Comparison of ENCODE assay signal across 32 cellular contexts in the genomic region with DNA sequence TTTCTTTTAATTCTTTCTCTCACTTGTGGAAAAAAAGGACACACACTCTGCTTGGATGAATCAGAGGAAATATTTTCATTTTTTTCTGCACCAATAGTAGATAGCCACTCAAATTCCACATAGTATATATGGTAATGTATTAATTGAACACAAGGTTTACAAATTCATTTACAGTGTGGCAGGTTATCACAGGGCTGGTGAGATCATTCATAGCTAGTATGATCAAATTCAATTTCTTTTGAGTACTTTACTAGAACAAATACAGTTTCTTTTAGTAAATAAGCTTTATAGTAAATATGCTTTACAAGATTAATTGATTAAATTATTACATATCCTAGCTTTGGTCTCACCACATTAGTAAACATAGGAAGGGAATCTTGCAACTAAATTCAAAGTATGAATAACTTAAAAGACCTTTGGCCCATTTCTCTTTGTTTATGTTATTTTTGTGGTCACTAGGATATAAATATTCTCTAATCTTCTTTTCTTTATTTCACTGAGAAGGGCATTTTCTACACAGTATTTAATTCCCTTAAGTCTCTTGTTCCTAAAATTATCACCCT.
"Had no signal": no experiment of that assay in that cellular context is flagged by ENCODE, and none has a peak within 500 bp of the region (broad histone marks: within the 10 kb centered on the region; RNA-seq: fewer than 3 reads in every experiment).

No MANE protein-coding gene starts in this region.

- H3K27ac Mint-ChIP-seq: activated CD4-positive, alpha-beta T cell treated with anti-CD3 and anti-CD28 coated beads for 36 hours; activated CD8-positive, alpha-beta T cell treated with anti-CD3 and anti-CD28 coated beads for 36 hours; activated naive CD8-positive, alpha-beta T cell treated with anti-CD3 and anti-CD28 coated beads, Interleukin-2, amount 10 ng/mL, durations not matched to agents 7 days and 5 days; activated T-cell treated with anti-CD3 and anti-CD28 coated beads, Interleukin-2, amount 50 U/mL, for 72 hours; activated T-helper 2 cell treated with anti-CD3 and anti-CD28 coated beads, Interferon-gamma antibody, Interleukin-2, Interleukin-4, amounts not matched to agents 10 μg/mL and 5 μg/mL and 100 μg/mL, durations not matched to agents 14 hours and 24 hours and 36 hours; brain; T-cell had no signal

- H3K36me3 Mint-ChIP-seq: brain had no signal

- H3K9me3 Mint-ChIP-seq: activated CD8-positive, alpha-beta T cell treated with anti-CD3 and anti-CD28 coated beads for 36 hours; activated T-cell treated with anti-CD3 and anti-CD28 coated beads, Interleukin-2, amount 50 U/mL, for 72 hours; activated T-helper 2 cell treated with anti-CD3 and anti-CD28 coated beads, Interferon-gamma antibody, Interleukin-2, Interleukin-4, amounts not matched to agents 10 μg/mL and 5 μg/mL and 100 μg/mL, durations not matched to agents 14 hours and 24 hours and 36 hours; brain; T-cell had no signal

- H3K4me3 Mint-ChIP-seq: activated CD4-positive, alpha-beta T cell treated with anti-CD3 and anti-CD28 coated beads for 36 hours; activated CD8-positive, alpha-beta T cell treated with anti-CD3 and anti-CD28 coated beads for 36 hours; activated naive CD8-positive, alpha-beta T cell treated with anti-CD3 and anti-CD28 coated beads, Interleukin-2, amount 10 ng/mL, durations not matched to agents 7 days and 5 days; activated T-cell treated with anti-CD3 and anti-CD28 coated beads, Interleukin-2, amount 50 U/mL, for 72 hours; brain; T-cell had no signal

- H3K4me1 Mint-ChIP-seq: brain had no signal

- H3K9me3 ChIP-seq: ascending aorta, MG63 had no signal

- DNase-seq: activated CD4-positive, alpha-beta T cell treated with anti-CD3 and anti-CD28 coated beads for 36 hours; activated CD8-positive, alpha-beta memory T cell treated with anti-CD3 and anti-CD28 coated beads, Interleukin-2, amount 50 U/mL, for 4 hours; activated CD8-positive, alpha-beta T cell treated with anti-CD3 and anti-CD28 coated beads for 36 hours; activated gamma-delta T cell treated with Interleukin-2 at 50 U/mL for 16 hours; activated naive CD4-positive, alpha-beta T cell treated with anti-CD3 and anti-CD28 coated beads, Interleukin-2, amount 50 U/mL, for 16 hours; activated naive CD8-positive, alpha-beta T cell treated with anti-CD3 and anti-CD28 coated beads, Interleukin-2, amount 10 ng/mL, durations not matched to agents 7 days and 5 days; activated T-cell treated with anti-CD3 and anti-CD28 coated beads, Interleukin-2, amount 50 U/mL, for 72 hours; amniotic stem cell; MG63; MV-4-11; NCI-H1092 treated with DMSO at 0.1 percent for 48 hours; NCI-H1417 treated with DMSO at 0.1 percent for 48 hours; NCI-H1694; NCI-H2029; NCI-H2107; NCI-H2171 treated with DMSO at 0.1 percent for 48 hours; NCI-H226; NCI-H526; NCI-H82; NK-92 treated with Interleukin-12 subunit alpha and Interleukin-12 subunit beta, amount 100 ng/mL, for 24 hours; OCI-M1; RPMI8226; T-cell; T-helper 2 cell had no signal

- H3K36me3 ChIP-seq: ascending aorta, MG63 had no signal

- H3K27me3 Mint-ChIP-seq: activated CD4-positive, alpha-beta T cell treated with anti-CD3 and anti-CD28 coated beads for 36 hours; activated naive CD8-positive, alpha-beta T cell treated with anti-CD3 and anti-CD28 coated beads, Interleukin-2, amount 10 ng/mL, durations not matched to agents 7 days and 5 days; brain; T-cell had no signal

- H3K4me1 ChIP-seq: ascending aorta had no signal

- H3K4me3 ChIP-seq: ascending aorta, MG63, SK-N-MC had no signal

- H3K27ac ChIP-seq: ascending aorta, KMS-11, SK-N-MC, VCaP had no signal

- H3K27me3 ChIP-seq: ascending aorta, MG63 had no signal

- ATAC-seq: activated CD4-positive, alpha-beta T cell treated with anti-CD3 and anti-CD28 coated beads for 36 hours; activated CD8-positive, alpha-beta T cell treated with anti-CD3 and anti-CD28 coated beads for 36 hours; activated T-cell treated with anti-CD3 and anti-CD28 coated beads, Interleukin-2, amount 50 U/mL, for 72 hours; Panc1; Right ventricle myocardium inferior; T-cell had no signal
